Comparison of ENCODE assay signal across 8 cellular contexts in genomic region chr7:106767498-106768323, GRCh38.
DNase-seq lines count a peak whose midpoint lies in the region; ATAC-seq and TF ChIP-seq lines count a peak whose summit lies in the region.

No MANE protein-coding gene starts in this region.

- no peaks in the 10 kb centered on the region for H3K79me1 ChIP-seq in mesendoderm (ENCODE audit: low read length)

- 23% methylated on average over 8 of the region's 8 CpGs for WGBS in thymus
- no CpG with 5 or more reads among the region's 8 CpGs for WGBS in mesendoderm (ENCODE audit: extremely low coverage, insufficient coverage, low lambda C conversion rate)

- H3K27ac Mint-ChIP-seq in CD4-positive, alpha-beta T cell: peak overlapping the region; percentile 59

- no peaks in the 10 kb centered on the region for H3K36me3 ChIP-seq in colonic mucosa
- H3K36me3 ChIP-seq in thymus (ENCODE audit: control insufficient read depth, insufficient read depth): no peaks in the 10 kb centered on the region
- no peaks in the 10 kb centered on the region for H3K36me3 ChIP-seq in mesendoderm (ENCODE audit: control insufficient read depth, insufficient read depth, low read length)

- H3K4me1 Mint-ChIP-seq in CD4-positive, alpha-beta T cell (ENCODE audit: low read depth): peaks cover 27% of the 10 kb centered on the region

- no peaks in the 10 kb centered on the region for H3K79me2 ChIP-seq in mesendoderm (ENCODE audit: control insufficient read depth, insufficient read depth, low read length)

- H3K4me3 ChIP-seq in colonic mucosa (no peak overlapping the region), thymus (ENCODE audit: low read length) (no peak overlapping the region), mesendoderm (ENCODE audit: low read length) (no peak overlapping the region)

- POLR2A ChIA-PET in CD4-positive, alpha-beta T cell (lab: Charles Lee): interaction anchor here (0.6 to 3.0 kb wide), 3 partner anchors 93 to 401 kb away, joined by 3 to 19 read pairs (median 6); partner anchors contain the start of genes CCDC71L and HBP1

- intact Hi-C loops in CD4-positive, alpha-beta T cell (cut with DNase I, micrococcal nuclease): no loop called here
- intact Hi-C loops in colonic mucosa (cut with DNase I): no loop called here

- no peak overlapping the region for H3K56ac ChIP-seq in mesendoderm (ENCODE audit: low read length)

- CTCF ChIA-PET in CD4-positive, alpha-beta T cell (lab: Charles Lee): no interaction called here

- H3K4me3 Mint-ChIP-seq in CD4-positive, alpha-beta T cell: peak overlapping the region; percentile 71

- peak; percentile 55 for ATAC-seq in CD4-positive, alpha-beta T cell (ENCODE audit: poor library complexity)
- peak; percentile 70 for ATAC-seq in GM19467 (IDR thresholded peaks at IDR 0.05; ENCODE audit: unreplicated experiment)
- peak; percentile 26 for ATAC-seq in HG03469 (IDR thresholded peaks at IDR 0.05; ENCODE audit: unreplicated experiment)

- no peaks in the 10 kb centered on the region for H3K27me3 Mint-ChIP-seq in CD4-positive, alpha-beta T cell

- H3K27me3 ChIP-seq in CD4-positive, alpha-beta T cell (ENCODE audit: control insufficient read depth, insufficient read depth, low read length): no peaks in the 10 kb centered on the region
- no peaks in the 10 kb centered on the region for H3K27me3 ChIP-seq in colonic mucosa
- H3K27me3 ChIP-seq in thymus (ENCODE audit: control insufficient read depth, insufficient read depth): no peaks in the 10 kb centered on the region
- no peaks in the 10 kb centered on the region for H3K27me3 ChIP-seq in mesendoderm (ENCODE audit: insufficient read depth, low read length, poor library complexity)

- no peak overlapping the region for H3K4me2 ChIP-seq in mesendoderm (ENCODE audit: low read length)

- no peak for DNase-seq in CD4-positive, alpha-beta T cell
- no peak for DNase-seq in colonic mucosa
- no peak for DNase-seq in mesendoderm
- DNase-seq in cerebellar nuclear complex (lab: John Stamatoyannopoulos, UW): no peak
- DNase-seq in SK-N-DZ (ENCODE audit: low spot score): no peak

- no peak for TF ChIP-seq CTCF in CD4-positive, alpha-beta T cell (IDR thresholded peaks at IDR 0.05)
- no peak for TF ChIP-seq CTCF in colonic mucosa (IDR thresholded peaks at IDR 0.05)

- no peaks in the 10 kb centered on the region for H3K9me3 Mint-ChIP-seq in CD4-positive, alpha-beta T cell

- H3K36me3 Mint-ChIP-seq in CD4-positive, alpha-beta T cell (ENCODE audit: low read depth): no peaks in the 10 kb centered on the region

- no peak overlapping the region for H4K8ac ChIP-seq in mesendoderm (ENCODE audit: low read depth, low read length)

- H3K4me1 ChIP-seq in colonic mucosa (no peaks in the 10 kb centered on the region), thymus (ENCODE audit: control insufficient read depth, insufficient read depth, low read length) (peaks cover 20% of the 10 kb centered on the region), mesendoderm (ENCODE audit: control insufficient read depth, low read depth, low read length) (no peaks in the 10 kb centered on the region)

- H2AK5ac ChIP-seq in mesendoderm (ENCODE audit: low read length): no peak overlapping the region

- H3K18ac ChIP-seq in mesendoderm (ENCODE audit: low read length): no peak overlapping the region

- H3K4ac ChIP-seq in mesendoderm (ENCODE audit: low read depth, low read length): no peak overlapping the region

- no peak overlapping the region for H3K9ac ChIP-seq in colonic mucosa (ENCODE audit: low read depth in 2 of 2, low read length in 2 of 2)
- H3K9ac ChIP-seq in mesendoderm (ENCODE audit: low read length): no peak overlapping the region

- no peak overlapping the region for H3K27ac ChIP-seq in CD4-positive, alpha-beta T cell (ENCODE audit: low read depth, low read length)
- peak overlapping the region; percentile 37 for H3K27ac ChIP-seq in colonic mucosa
- peak overlapping the region; percentile 25 for H3K27ac ChIP-seq in thymus (ENCODE audit: low read depth)
- no peak overlapping the region for H3K27ac ChIP-seq in mesendoderm (ENCODE audit: low read depth, low read length)

- no peak overlapping the region for H3K23ac ChIP-seq in mesendoderm (ENCODE audit: low read length)

- H2BK15ac ChIP-seq in mesendoderm (replicated peaks; ENCODE audit: low read depth): no peak overlapping the region

- no peak overlapping the region for H2BK120ac ChIP-seq in mesendoderm (ENCODE audit: low read depth, low read length)

- no peak overlapping the region for H4K5ac ChIP-seq in mesendoderm (ENCODE audit: low read length)

- no peak overlapping the region for H2BK5ac ChIP-seq in mesendoderm (ENCODE audit: low read length)

- H3K9me3 ChIP-seq in CD4-positive, alpha-beta T cell (ENCODE audit: control insufficient read depth, low read length): no peaks in the 10 kb centered on the region
- no peaks in the 10 kb centered on the region for H3K9me3 ChIP-seq in colonic mucosa
- no peaks in the 10 kb centered on the region for H3K9me3 ChIP-seq in thymus (ENCODE audit: control insufficient read depth)

Comparison
In these comparisons a context has a peak if more than half of its experiments do, and no peak if none do; other contexts are left out.
1. H3K27ac ChIP-seq: peak in colonic mucosa (single experiment) and thymus (single experiment); none in CD4-positive, alpha-beta T cell (single experiment) and mesendoderm (single experiment).
2. Peak in every context shown above with its lines, with median percentiles within 50 percentile points of each other: ATAC-seq.